Comparison of ENCODE assay signal across 1 cellular context in the genomic region with DNA sequence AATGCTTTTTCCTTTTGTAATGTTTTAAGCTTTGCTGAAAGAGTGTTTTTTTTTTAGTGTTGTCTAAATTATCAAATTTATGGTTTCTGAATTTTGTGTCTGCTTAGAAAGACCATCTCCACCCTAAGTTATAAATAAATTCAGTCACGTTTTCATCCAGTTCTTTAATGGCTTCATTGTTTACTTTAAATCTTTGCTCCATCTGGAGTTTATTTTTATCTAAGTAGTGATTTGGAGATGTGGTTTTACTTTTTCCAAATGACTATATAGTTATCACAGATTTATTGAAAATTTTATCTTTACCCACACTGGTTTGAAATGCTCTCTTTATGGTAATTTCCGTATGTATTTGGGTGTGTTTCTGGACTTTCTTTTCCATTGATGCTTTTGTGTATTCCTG.
TF ChIP-seq lines count a peak whose summit lies in the region.

No MANE protein-coding gene starts in this region.

TF ChIP-seq in GM23338, 12 proteins besides CTCF, POLR2A, EP300 and RAD21 (continued from another document):
- TF ChIP-seq, protein P1, sequence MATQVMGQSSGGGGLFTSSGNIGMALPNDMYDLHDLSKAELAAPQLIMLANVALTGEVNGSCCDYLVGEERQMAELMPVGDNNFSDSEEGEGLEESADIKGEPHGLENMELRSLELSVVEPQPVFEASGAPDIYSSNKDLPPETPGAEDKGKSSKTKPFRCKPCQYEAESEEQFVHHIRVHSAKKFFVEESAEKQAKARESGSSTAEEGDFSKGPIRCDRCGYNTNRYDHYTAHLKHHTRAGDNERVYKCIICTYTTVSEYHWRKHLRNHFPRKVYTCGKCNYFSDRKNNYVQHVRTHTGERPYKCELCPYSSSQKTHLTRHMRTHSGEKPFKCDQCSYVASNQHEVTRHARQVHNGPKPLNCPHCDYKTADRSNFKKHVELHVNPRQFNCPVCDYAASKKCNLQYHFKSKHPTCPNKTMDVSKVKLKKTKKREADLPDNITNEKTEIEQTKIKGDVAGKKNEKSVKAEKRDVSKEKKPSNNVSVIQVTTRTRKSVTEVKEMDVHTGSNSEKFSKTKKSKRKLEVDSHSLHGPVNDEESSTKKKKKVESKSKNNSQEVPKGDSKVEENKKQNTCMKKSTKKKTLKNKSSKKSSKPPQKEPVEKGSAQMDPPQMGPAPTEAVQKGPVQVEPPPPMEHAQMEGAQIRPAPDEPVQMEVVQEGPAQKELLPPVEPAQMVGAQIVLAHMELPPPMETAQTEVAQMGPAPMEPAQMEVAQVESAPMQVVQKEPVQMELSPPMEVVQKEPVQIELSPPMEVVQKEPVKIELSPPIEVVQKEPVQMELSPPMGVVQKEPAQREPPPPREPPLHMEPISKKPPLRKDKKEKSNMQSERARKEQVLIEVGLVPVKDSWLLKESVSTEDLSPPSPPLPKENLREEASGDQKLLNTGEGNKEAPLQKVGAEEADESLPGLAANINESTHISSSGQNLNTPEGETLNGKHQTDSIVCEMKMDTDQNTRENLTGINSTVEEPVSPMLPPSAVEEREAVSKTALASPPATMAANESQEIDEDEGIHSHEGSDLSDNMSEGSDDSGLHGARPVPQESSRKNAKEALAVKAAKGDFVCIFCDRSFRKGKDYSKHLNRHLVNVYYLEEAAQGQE (IDR thresholded peaks at IDR 0.05; ENCODE audit: unreplicated experiment): no peak
